In the genomic region with DNA sequence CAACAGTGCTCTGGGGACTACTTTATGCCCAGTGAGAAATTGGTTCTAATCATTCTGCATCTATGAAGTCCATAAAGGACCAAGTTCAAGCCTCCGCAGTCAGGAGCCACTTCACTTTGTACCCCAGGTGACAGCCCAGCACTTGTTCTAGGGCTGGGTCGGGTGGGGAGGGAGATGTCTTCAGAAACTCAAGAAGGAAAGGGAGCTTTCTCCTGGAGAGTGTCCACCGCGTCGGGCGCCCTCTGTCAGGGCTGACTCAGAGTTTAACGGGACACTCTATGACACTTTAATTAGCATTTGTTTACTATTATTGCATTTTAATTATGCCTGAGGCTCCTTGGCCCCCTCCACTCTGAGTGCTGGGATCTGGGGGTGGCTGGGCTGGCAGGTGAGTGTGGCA, we compare ENCODE assay signal across 28 cellular contexts.
DNase-seq lines count a peak whose midpoint lies in the region; ATAC-seq and TF ChIP-seq lines count a peak whose summit lies in the region.
"Had no signal": no experiment of that assay in that cellular context is flagged by ENCODE, and none has a peak within 500 bp of the region (broad histone marks: within the 10 kb centered on the region; RNA-seq: fewer than 3 reads in every experiment).

No MANE protein-coding gene starts in this region.

- ATAC-seq in SK-N-SH treated with all-trans-retinoic acid at 6 μM for 48 hours (peak; percentile 27), left colon (peak; percentile 26)
- ATAC-seq: activated naive CD4-positive, alpha-beta T cell treated with anti-CD3 and anti-CD28 coated beads, Interleukin-2, amount 50 U/mL, for 72 hours; activated T-helper 17 cell treated with anti-CD3 and anti-CD28 coated beads, Interleukin-2, amount 50 U/mL, for 72 hours; natural killer cell; right lobe of liver; stimulated activated naive CD8-positive, alpha-beta T cell treated with anti-CD3 and anti-CD28 coated beads, Interleukin-15, Interleukin-2, amounts not matched to agents 100 U/mL and 50 U/mL, for 24 hours had no signal

- H3K27me3 Mint-ChIP-seq in HFFc6 (ENCODE audit: insufficient read depth), result peaks cover 2% of the 10 kb centered on the region
- H3K27me3 Mint-ChIP-seq: activated CD4-positive, alpha-beta T cell treated with anti-CD3 and anti-CD28 coated beads, Interleukin-2, amount 10 ng/mL, durations not matched to agents 24 days and 14 days; CD4-positive, alpha-beta T cell had no signal

- H3K36me3 ChIP-seq in stomach smooth muscle (ENCODE audit: control insufficient read depth in 2 of 2, insufficient read depth in 2 of 2, low read length in 2 of 2) (no peaks in the 10 kb centered on the region), uterus (no peaks in the 10 kb centered on the region)
- H3K36me3 ChIP-seq: right lobe of liver had no signal

- no peaks in the 10 kb centered on the region for H3K9me3 Mint-ChIP-seq in HFFc6
- H3K9me3 Mint-ChIP-seq: activated CD4-positive, alpha-beta T cell treated with anti-CD3 and anti-CD28 coated beads, Interleukin-2, amount 10 ng/mL, durations not matched to agents 24 days and 14 days; activated naive CD4-positive, alpha-beta T cell treated with anti-CD3 and anti-CD28 coated beads, Interleukin-2, amount 50 U/mL, for 72 hours; activated T-helper 17 cell treated with anti-CD3 and anti-CD28 coated beads, Interleukin-2, amount 50 U/mL, for 72 hours; CD4-positive, alpha-beta T cell; dendritic cell treated with granulocyte-macrophage colony-stimulating factor and Interleukin-4, amounts not matched to agents 40 ng/mL and 50 ng/mL, for 4 days; natural killer cell; T-helper 2 cell treated with Interferon-gamma antibody and Interleukin-4, amounts not matched to agents 5 μg/mL and 100 μg/mL, for 36 hours had no signal

- H3K4me1 Mint-ChIP-seq in HFFc6 (ENCODE audit: low read depth), result peaks cover 64% of the 10 kb centered on the region
- H3K4me1 Mint-ChIP-seq: activated CD4-positive, alpha-beta T cell treated with anti-CD3 and anti-CD28 coated beads, Interleukin-2, amount 10 ng/mL, durations not matched to agents 24 days and 14 days; activated T-helper 17 cell treated with anti-CD3 and anti-CD28 coated beads, Interleukin-2, amount 50 U/mL, for 72 hours; natural killer cell had no signal

- no peak overlapping the region for H3K4me3 ChIP-seq in stomach smooth muscle (ENCODE audit: low read length in 2 of 2)
- H3K4me3 ChIP-seq in uterus, result no peak overlapping the region
- H3K4me3 ChIP-seq: right lobe of liver, SK-N-MC, tibial artery had no signal

- peaks cover 18% of the 10 kb centered on the region for H3K36me3 Mint-ChIP-seq in HFFc6 (ENCODE audit: low read depth)
- H3K36me3 Mint-ChIP-seq: activated naive CD4-positive, alpha-beta T cell treated with anti-CD3 and anti-CD28 coated beads, Interleukin-2, amount 50 U/mL, for 72 hours; natural killer cell had no signal

- H3K27me3 ChIP-seq in stomach smooth muscle (ENCODE audit: control insufficient read depth in 1 of 2, insufficient read depth in 2 of 2, low read length in 2 of 2), result no peaks in the 10 kb centered on the region
- H3K27me3 ChIP-seq in uterus, result no peaks in the 10 kb centered on the region
- H3K27me3 ChIP-seq: right lobe of liver, tibial artery had no signal

- peak overlapping the region; percentile 70 for H3K4me3 Mint-ChIP-seq in HFFc6
- H3K4me3 Mint-ChIP-seq: activated CD4-positive, alpha-beta T cell treated with anti-CD3 and anti-CD28 coated beads, Interleukin-2, amount 10 ng/mL, durations not matched to agents 24 days and 14 days; activated T-helper 17 cell treated with anti-CD3 and anti-CD28 coated beads, Interleukin-2, amount 50 U/mL, for 72 hours; CD4-positive, alpha-beta T cell; dendritic cell treated with granulocyte-macrophage colony-stimulating factor and Interleukin-4, amounts not matched to agents 40 ng/mL and 50 ng/mL, for 4 days; natural killer cell; T-helper 2 cell treated with Interferon-gamma antibody and Interleukin-4, amounts not matched to agents 5 μg/mL and 100 μg/mL, for 36 hours had no signal

- no peak for TF ChIP-seq POLR2A in uterus (IDR thresholded peaks at IDR 0.05)

- TF ChIP-seq CTCF in HFFc6 (IDR thresholded peaks at IDR 0.05) (peak; percentile 34; the same call in 1 of the 2 replicates), uterus (IDR thresholded peaks at IDR 0.05) (no peak)

- DNase-seq in HFFc6 (no peak), left colon (no peak), occipital lobe (lab: John Stamatoyannopoulos, UW) (no peak), NCI-H526 treated with DMSO at 0.1 percent for 48 hours (lab: John Stamatoyannopoulos, UW) (no peak), uterus (no peak)
- DNase-seq in activated CD4-positive, alpha-beta T cell treated with anti-CD3 and anti-CD28 coated beads, Interleukin-2, amount 50 U/mL, for 48 hours, result no peak
- DNase-seq: activated CD4-positive, alpha-beta T cell treated with anti-CD3 and anti-CD28 coated beads, Interleukin-2, amount 10 ng/mL, durations not matched to agents 24 days and 14 days; activated CD8-positive, alpha-beta memory T cell treated with anti-CD3 and anti-CD28 coated beads, Interleukin-2, amount 50 U/mL, for 4 hours; anterior cingulate cortex; CD4-positive, alpha-beta T cell; central memory CD4-positive, alpha-beta T cell; midbrain; natural killer cell; NCI-H1436 treated with DMSO at 0.1 percent for 48 hours; NCI-H2107; NK-92 treated with Interleukin-12 subunit alpha and Interleukin-12 subunit beta, amount 100 ng/mL, for 24 hours; right lobe of liver; stimulated activated naive CD8-positive, alpha-beta T cell treated with anti-CD3 and anti-CD28 coated beads, Interleukin-15, Interleukin-2, amounts not matched to agents 100 U/mL and 50 U/mL, for 24 hours had no signal

- H3K9me3 ChIP-seq in stomach smooth muscle (ENCODE audit: control insufficient read depth in 2 of 2, low read length in 2 of 2) (no peaks in the 10 kb centered on the region), uterus (no peaks in the 10 kb centered on the region)
- H3K9me3 ChIP-seq: right lobe of liver, tibial artery had no signal

- H3K27ac ChIP-seq in stomach smooth muscle (ENCODE audit: low read length) (peak overlapping the region; percentile 24), uterus (peak overlapping the region in 1 of 2 donors; percentile 12)
- H3K27ac ChIP-seq: parathyroid adenoma, right lobe of liver, SK-N-MC, tibial artery, VCaP had no signal

- intact Hi-C loops in left colon (cut with DNase I, micrococcal nuclease), result no loop called here
- intact Hi-C loops in uterus (cut with DNase I; ENCODE audit: low total_unique reads), result no loop called here

- H3K4me1 ChIP-seq in stomach smooth muscle (ENCODE audit: control insufficient read depth, insufficient read depth, low read length) (peaks cover 13% of the 10 kb centered on the region), uterus (peaks cover 0 to 4% of the 10 kb centered on the region in 2 donors)
- H3K4me1 ChIP-seq: parathyroid adenoma had no signal

- peak overlapping the region; percentile 83 for H3K27ac Mint-ChIP-seq in HFFc6
- H3K27ac Mint-ChIP-seq: activated CD4-positive, alpha-beta T cell treated with anti-CD3 and anti-CD28 coated beads, Interleukin-2, amount 10 ng/mL, durations not matched to agents 24 days and 14 days; activated naive CD4-positive, alpha-beta T cell treated with anti-CD3 and anti-CD28 coated beads, Interleukin-2, amount 50 U/mL, for 72 hours; activated T-helper 17 cell treated with anti-CD3 and anti-CD28 coated beads, Interleukin-2, amount 50 U/mL, for 72 hours; CD4-positive, alpha-beta T cell; natural killer cell; T-helper 2 cell treated with Interferon-gamma antibody and Interleukin-4, amounts not matched to agents 5 μg/mL and 100 μg/mL, for 36 hours had no signal

- H3K9ac ChIP-seq in stomach smooth muscle (ENCODE audit: low read length in 2 of 2), result no peak overlapping the region
- H3K9ac ChIP-seq: parathyroid adenoma had no signal

TF ChIP-seq in SK-N-SH treated with all-trans-retinoic acid at 6 μM for 48 hours, 23 proteins besides CTCF, POLR2A, EP300 and RAD21 (continues in another document):
- no peak for TF ChIP-seq CREB5 (CRISPR knock-in tag; IDR thresholded peaks at IDR 0.05; ENCODE audit: low read depth)
- TF ChIP-seq BACH2 (CRISPR knock-in tag; IDR thresholded peaks at IDR 0.05; ENCODE audit: borderline replicate concordance), result no peak
- no peak for TF ChIP-seq ZC3H10 (CRISPR knock-in tag; IDR thresholded peaks at IDR 0.05)
- no peak for TF ChIP-seq ISL1 (CRISPR knock-in tag; IDR thresholded peaks at IDR 0.05)
- no peak for TF ChIP-seq ZFP3 (CRISPR knock-in tag; IDR thresholded peaks at IDR 0.05)
- TF ChIP-seq ARNTL (CRISPR knock-in tag; IDR thresholded peaks at IDR 0.05; ENCODE audit: borderline replicate concordance, low read depth), result no peak
- no peak for TF ChIP-seq ZNF70 (CRISPR knock-in tag; IDR thresholded peaks at IDR 0.05)
- TF ChIP-seq OSR1 (CRISPR knock-in tag; IDR thresholded peaks at IDR 0.05), result no peak
- no peak for TF ChIP-seq ZNF8 (CRISPR knock-in tag; IDR thresholded peaks at IDR 0.05)
- no peak for TF ChIP-seq GLIS3 (CRISPR knock-in tag; IDR thresholded peaks at IDR 0.05)
- TF ChIP-seq, protein P1, sequence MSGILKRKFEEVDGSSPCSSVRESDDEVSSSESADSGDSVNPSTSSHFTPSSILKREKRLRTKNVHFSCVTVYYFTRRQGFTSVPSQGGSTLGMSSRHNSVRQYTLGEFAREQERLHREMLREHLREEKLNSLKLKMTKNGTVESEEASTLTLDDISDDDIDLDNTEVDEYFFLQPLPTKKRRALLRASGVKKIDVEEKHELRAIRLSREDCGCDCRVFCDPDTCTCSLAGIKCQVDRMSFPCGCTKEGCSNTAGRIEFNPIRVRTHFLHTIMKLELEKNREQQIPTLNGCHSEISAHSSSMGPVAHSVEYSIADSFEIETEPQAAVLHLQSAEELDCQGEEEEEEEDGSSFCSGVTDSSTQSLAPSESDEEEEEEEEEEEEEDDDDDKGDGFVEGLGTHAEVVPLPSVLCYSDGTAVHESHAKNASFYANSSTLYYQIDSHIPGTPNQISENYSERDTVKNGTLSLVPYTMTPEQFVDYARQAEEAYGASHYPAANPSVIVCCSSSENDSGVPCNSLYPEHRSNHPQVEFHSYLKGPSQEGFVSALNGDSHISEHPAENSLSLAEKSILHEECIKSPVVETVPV (CRISPR knock-in tag; IDR thresholded peaks at IDR 0.05), result no peak
